Comparison of ENCODE assay signal across 1 cellular context in the genomic region with DNA sequence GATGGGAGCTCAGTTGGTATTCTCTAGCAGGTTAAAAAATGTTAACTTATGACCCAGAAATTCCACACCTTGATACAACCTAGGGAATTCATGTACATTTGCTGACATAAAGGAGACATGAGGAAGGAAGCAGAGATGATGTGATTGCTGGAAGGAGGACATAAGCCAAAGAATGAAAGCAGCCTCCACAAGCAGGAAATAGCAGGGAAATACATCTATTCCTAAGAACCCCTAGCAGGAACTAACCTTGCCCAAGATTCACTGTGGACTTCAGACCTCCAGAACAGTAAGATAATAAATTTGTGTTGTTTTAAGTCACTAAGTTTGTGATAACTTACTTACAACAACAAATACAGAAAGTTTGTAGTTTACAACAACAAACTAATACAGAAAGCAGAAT.
TF ChIP-seq lines count a peak whose summit lies in the region.

No MANE protein-coding gene starts in this region.

TF ChIP-seq in HCT116, 20 proteins besides CTCF, POLR2A, EP300 and RAD21 (continued from another document):
- TF ChIP-seq, protein P1, sequence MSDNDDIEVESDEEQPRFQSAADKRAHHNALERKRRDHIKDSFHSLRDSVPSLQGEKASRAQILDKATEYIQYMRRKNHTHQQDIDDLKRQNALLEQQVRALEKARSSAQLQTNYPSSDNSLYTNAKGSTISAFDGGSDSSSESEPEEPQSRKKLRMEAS (IDR thresholded peaks at IDR 0.05): no peak
- no peak for TF ChIP-seq YY1 (IDR thresholded peaks at IDR 0.05; ENCODE audit: extremely low read depth, insufficient replicate concordance, low read depth, low read length)
- TF ChIP-seq CEBPB (IDR thresholded peaks at IDR 0.05; ENCODE audit: low read depth): no peak
